In the genomic region with DNA sequence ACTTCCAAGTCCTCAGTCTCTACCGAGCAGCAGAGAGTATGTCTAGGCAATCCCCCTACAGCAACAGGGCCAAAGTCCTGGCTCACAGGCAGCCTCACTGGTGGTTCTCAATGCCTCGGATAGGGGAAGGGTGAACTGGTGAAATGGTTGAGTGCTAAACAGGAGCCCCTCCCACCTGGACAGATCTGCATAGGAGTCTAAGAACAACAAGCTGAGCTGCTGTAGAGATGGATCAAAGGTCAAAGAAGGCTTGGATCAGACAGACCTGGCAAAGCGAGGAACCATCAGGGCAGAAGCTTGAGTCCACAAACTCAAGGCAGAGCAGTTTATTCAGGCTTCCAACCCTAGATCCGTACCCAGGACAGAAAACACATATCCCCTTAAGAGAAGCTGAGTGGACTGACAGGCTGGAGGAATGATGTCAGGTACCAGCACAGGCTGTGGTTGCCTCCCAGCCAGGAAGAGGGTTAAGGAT, we compare ENCODE assay signal across 27 cellular contexts. TPM values are rescaled to one million over a fixed set of nuclear protein-coding genes. Genes with fewer than 3 reads are reported as not detected.
DNase-seq lines count a peak whose midpoint lies in the region; ATAC-seq, FAIRE-seq and TF ChIP-seq lines count a peak whose summit lies in the region.
"Had no signal": no experiment of that assay in that cellular context is flagged by ENCODE, and none has a peak within 500 bp of the region (broad histone marks: within the 10 kb centered on the region; RNA-seq: fewer than 3 reads in every experiment).

No MANE protein-coding gene starts in this region.

- no peak for FAIRE-seq in GM19239 (lab: Jason Lieb, UNC)
- FAIRE-seq: D721Med, GM18507 had no signal

- H3K4me2 ChIP-seq in BLaER1 (peak overlapping the region; percentile 66), GM23248 (ENCODE audit: unreplicated experiment) (no peak overlapping the region)
- H3K4me2 ChIP-seq: GM23338, SK-N-SH had no signal

- H3K9me3 ChIP-seq in BLaER1 (peaks cover 27% of the 10 kb centered on the region), colonic mucosa (no peaks in the 10 kb centered on the region), liver (ENCODE audit: control insufficient read depth in 4 of 4, low read length in 3 of 4) (no peaks in the 10 kb centered on the region), neutrophil (no peaks in the 10 kb centered on the region), GM23248 (ENCODE audit: low read depth) (no peaks in the 10 kb centered on the region)
- H3K9me3 ChIP-seq: SK-N-SH had no signal

- no peak for ATAC-seq in HG03095 (IDR thresholded peaks at IDR 0.05; ENCODE audit: unreplicated experiment)
- ATAC-seq in GM18858 (IDR thresholded peaks at IDR 0.05; ENCODE audit: unreplicated experiment) = no peak
- ATAC-seq: GM23338, PC-3 had no signal

- no peaks in the 10 kb centered on the region for H3K79me2 ChIP-seq in GM23248 (ENCODE audit: insufficient read depth)

- H3K9me2 ChIP-seq in GM23248 (ENCODE audit: insufficient read depth) = no peaks in the 10 kb centered on the region
- H3K9me2 ChIP-seq: SK-N-SH had no signal

- intact Hi-C loops in colonic mucosa (cut with DNase I) = no loop called here

- 48% methylated on average over 4 of the region's 4 CpGs for WGBS in liver
- 65 to 72% methylated on average over 4 of the region's 4 CpGs for WGBS in GM23248 (ENCODE audit: low coverage in 1 of 2, low lambda C conversion rate in 2 of 2, missing lambda C conversion rate in 2 of 2), 2 experiments

- peak overlapping the region; percentile 59 for H3K27ac ChIP-seq in BLaER1
- H3K27ac ChIP-seq in colonic mucosa = peak overlapping the region; percentile 15
- H3K27ac ChIP-seq in liver (ENCODE audit: low read depth in 1 of 2, low read length in 2 of 2) = no peak overlapping the region
- peak overlapping the region; percentile 73 for H3K27ac ChIP-seq in neutrophil
- H3K27ac ChIP-seq in GM23248 = no peak overlapping the region
- H3K27ac ChIP-seq: 22Rv1 had no signal

- H3K4me3 ChIP-seq in BLaER1 (no peak overlapping the region), colonic mucosa (no peak overlapping the region), liver (ENCODE audit: low read depth in 1 of 3, low read length in 3 of 3) (no peak overlapping the region), neutrophil (ENCODE audit: low read depth in 1 of 2, low read length in 1 of 2) (no peak overlapping the region), GM23248 (no peak overlapping the region)
- H3K4me3 ChIP-seq: GM23338 had no signal

- H2AFZ ChIP-seq in GM23248 = no peak overlapping the region
- H2AFZ ChIP-seq: GM23338 had no signal

- no peak for TF ChIP-seq CTCF in colonic mucosa (IDR thresholded peaks at IDR 0.05)
- TF ChIP-seq CTCF in liver (IDR thresholded peaks at IDR 0.05; ENCODE audit: low read depth, low read length, missing input control) = no peak
- no peak for TF ChIP-seq CTCF in neutrophil (IDR thresholded peaks at IDR 0.05)

- H3K9ac ChIP-seq in BLaER1 (no peak overlapping the region), colonic mucosa (ENCODE audit: low read depth in 2 of 2, low read length in 2 of 2) (no peak overlapping the region), liver (ENCODE audit: low read depth in 1 of 2, low read length in 2 of 2) (no peak overlapping the region), GM23248 (no peak overlapping the region)
- H3K9ac ChIP-seq: SK-N-SH had no signal

- H4K20me1 ChIP-seq in BLaER1 = 0 out of 2 replicates have a peak, but pooled peaks cover 8% of the 10 kb centered on the region
- H4K20me1 ChIP-seq in GM23248 (ENCODE audit: insufficient read depth) = no peaks in the 10 kb centered on the region

- TF ChIP-seq RAD21 in liver (IDR thresholded peaks at IDR 0.05) = no peak

- no peaks in the 10 kb centered on the region for H3K36me3 ChIP-seq in BLaER1
- no peaks in the 10 kb centered on the region for H3K36me3 ChIP-seq in colonic mucosa
- H3K36me3 ChIP-seq in liver (ENCODE audit: control insufficient read depth in 4 of 4, insufficient read depth in 3 of 4, low read depth in 1 of 4, low read length in 3 of 4) = no peaks in the 10 kb centered on the region
- no peaks in the 10 kb centered on the region for H3K36me3 ChIP-seq in neutrophil
- no peaks in the 10 kb centered on the region for H3K36me3 ChIP-seq in GM23248 (ENCODE audit: low read depth)

- in situ Hi-C loops in GM23248 (cut with MboI) = no loop called here

- no peaks in the 10 kb centered on the region for H3F3A ChIP-seq in GM23248 (ENCODE audit: insufficient read depth)

- H3K27me3 ChIP-seq in BLaER1 (peaks cover 34% of the 10 kb centered on the region), colonic mucosa (no peaks in the 10 kb centered on the region), liver (ENCODE audit: control insufficient read depth in 4 of 4, insufficient read depth in 4 of 4, low read length in 3 of 4) (no peaks in the 10 kb centered on the region), neutrophil (no peaks in the 10 kb centered on the region), GM23248 (replicated peaks; ENCODE audit: insufficient read depth) (no peaks in the 10 kb centered on the region)

- H3K4me1 ChIP-seq in BLaER1 (peaks cover 51% of the 10 kb centered on the region), colonic mucosa (peaks cover 2% of the 10 kb centered on the region), liver (ENCODE audit: control insufficient read depth in 4 of 4, insufficient read depth in 4 of 4, low read length in 3 of 4) (peaks cover 0 to 19% (median 10%) of the 10 kb centered on the region in 4 donors), neutrophil (ENCODE audit: control insufficient read depth in 1 of 2, insufficient read depth in 1 of 2, low read depth in 1 of 2, low read length in 1 of 2) (peaks cover 59 to 62% of the 10 kb centered on the region in 2 experiments), GM23248 (ENCODE audit: insufficient read depth) (no peaks in the 10 kb centered on the region)

- DNase-seq in colonic mucosa (peak; percentile 69), GM23248 (no peak), GM19239 (ENCODE audit: insufficient read length, low spot score) (no peak)
- DNase-seq: DMS53; H9; HFFc6; Karpas-422; NCI-H1092 treated with DMSO at 0.1 percent for 48 hours; NCI-H1436; NCI-H187 treated with DMSO at 0.1 percent for 48 hours; NCI-H2107; NCI-H524 treated with DMSO at 0.1 percent for 48 hours; NCI-H774; NK-92 treated with Interleukin-12 subunit alpha and Interleukin-12 subunit beta, amount 100 ng/mL, for 24 hours; PC-3; SK-N-SH had no signal

TF ChIP-seq in liver, 16 proteins besides CTCF, POLR2A, EP300 and RAD21:
- no peak for TF ChIP-seq RXRA (IDR thresholded peaks at IDR 0.05)
- peak; percentile 45 to 69 for TF ChIP-seq HNF4A (conservative IDR thresholded peaks at IDR 0.05)
- no peak for TF ChIP-seq TAF1 (conservative IDR thresholded peaks at IDR 0.05)
- no peak for TF ChIP-seq FOXA2 (IDR thresholded peaks at IDR 0.05)
- TF ChIP-seq HNF4G (IDR thresholded peaks at IDR 0.05) = peak; percentile 13
- TF ChIP-seq SP1 (IDR thresholded peaks at IDR 0.05) = peak; percentile 71
- TF ChIP-seq, protein P1, sequence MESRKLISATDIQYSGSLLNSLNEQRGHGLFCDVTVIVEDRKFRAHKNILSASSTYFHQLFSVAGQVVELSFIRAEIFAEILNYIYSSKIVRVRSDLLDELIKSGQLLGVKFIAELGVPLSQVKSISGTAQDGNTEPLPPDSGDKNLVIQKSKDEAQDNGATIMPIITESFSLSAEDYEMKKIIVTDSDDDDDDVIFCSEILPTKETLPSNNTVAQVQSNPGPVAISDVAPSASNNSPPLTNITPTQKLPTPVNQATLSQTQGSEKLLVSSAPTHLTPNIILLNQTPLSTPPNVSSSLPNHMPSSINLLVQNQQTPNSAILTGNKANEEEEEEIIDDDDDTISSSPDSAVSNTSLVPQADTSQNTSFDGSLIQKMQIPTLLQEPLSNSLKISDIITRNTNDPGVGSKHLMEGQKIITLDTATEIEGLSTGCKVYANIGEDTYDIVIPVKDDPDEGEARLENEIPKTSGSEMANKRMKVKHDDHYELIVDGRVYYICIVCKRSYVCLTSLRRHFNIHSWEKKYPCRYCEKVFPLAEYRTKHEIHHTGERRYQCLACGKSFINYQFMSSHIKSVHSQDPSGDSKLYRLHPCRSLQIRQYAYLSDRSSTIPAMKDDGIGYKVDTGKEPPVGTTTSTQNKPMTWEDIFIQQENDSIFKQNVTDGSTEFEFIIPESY (IDR thresholded peaks at IDR 0.05) = no peak
TF ChIP-seq in liver: peak in this region for 3.

RNA-seq across cellular contexts. Expression of a gene that starts 31.8 kb away (rescaled TPM):
- 10 to 100 TPM; 11.9 to 12.0 TPM for total RNA-seq in colonic mucosa
- 1 to 10 TPM; 3.9 to 4.7 TPM for total RNA-seq in liver
- 1 to 10 TPM; 3.6 to 7.5 TPM for polyA plus RNA-seq in liver
- 5.2 and 7.2 TPM in 2 replicates for total RNA-seq in GM23248 (2014; rRNA removed; shearing (Covaris generic))
- 16.5 and 17.0 TPM in 2 replicates for polyA plus RNA-seq in GM23248 (2016; fragmentation: Nextera tagmentation; extraction: Ambion mirVana)

RNA-seq across cellular contexts. Expression of a gene that starts 46.4 kb away (rescaled TPM):
- total RNA-seq in colonic mucosa = 1 to 10 TPM in 1 of 2 donors, under 1 TPM in 1; 0.74 to 2.1 TPM
- not detected for total RNA-seq in liver
- polyA plus RNA-seq in liver = 1 to 10 TPM in 1 of 2 donors, under 1 TPM in 1; 0.23 to 1.2 TPM
- not detected in 2 replicates for total RNA-seq in GM23248 (2014; rRNA removed; shearing (Covaris generic))
- 9.4 and 13.9 TPM in 2 replicates for polyA plus RNA-seq in GM23248 (2016; fragmentation: Nextera tagmentation; extraction: Ambion mirVana)
- total RNA-seq: Daoy, G401 had no signal

RNA-seq across cellular contexts. Expression of a gene that starts 49.0 kb away (rescaled TPM):
- total RNA-seq in colonic mucosa (10 to 100 TPM; 70.1 to 93.4 TPM), liver (10 to 100 TPM; 19.6 to 33.7 TPM)
- polyA plus RNA-seq in liver (10 to 100 TPM in 1 of 2 donors, 1 to 10 TPM in 1; 3.4 to 10.0 TPM), GM23248 (2016; fragmentation: Nextera tagmentation; extraction: Ambion mirVana) (74.4 and 79.5 TPM in 2 replicates)
- total RNA-seq in GM23248 (2014; rRNA removed; shearing (Covaris generic)) = 64.3 and 74.7 TPM in 2 replicates

Comparison
In these comparisons a context has a peak if more than half of its experiments do, and no peak if none do; other contexts are left out.
1. H3K27ac ChIP-seq: peak in BLaER1 (single experiment), colonic mucosa (single experiment) and neutrophil (single experiment); none in liver (0 of 2) and GM23248 (single experiment).